ENCODE assay signal across 11 cellular contexts in the genomic region with DNA sequence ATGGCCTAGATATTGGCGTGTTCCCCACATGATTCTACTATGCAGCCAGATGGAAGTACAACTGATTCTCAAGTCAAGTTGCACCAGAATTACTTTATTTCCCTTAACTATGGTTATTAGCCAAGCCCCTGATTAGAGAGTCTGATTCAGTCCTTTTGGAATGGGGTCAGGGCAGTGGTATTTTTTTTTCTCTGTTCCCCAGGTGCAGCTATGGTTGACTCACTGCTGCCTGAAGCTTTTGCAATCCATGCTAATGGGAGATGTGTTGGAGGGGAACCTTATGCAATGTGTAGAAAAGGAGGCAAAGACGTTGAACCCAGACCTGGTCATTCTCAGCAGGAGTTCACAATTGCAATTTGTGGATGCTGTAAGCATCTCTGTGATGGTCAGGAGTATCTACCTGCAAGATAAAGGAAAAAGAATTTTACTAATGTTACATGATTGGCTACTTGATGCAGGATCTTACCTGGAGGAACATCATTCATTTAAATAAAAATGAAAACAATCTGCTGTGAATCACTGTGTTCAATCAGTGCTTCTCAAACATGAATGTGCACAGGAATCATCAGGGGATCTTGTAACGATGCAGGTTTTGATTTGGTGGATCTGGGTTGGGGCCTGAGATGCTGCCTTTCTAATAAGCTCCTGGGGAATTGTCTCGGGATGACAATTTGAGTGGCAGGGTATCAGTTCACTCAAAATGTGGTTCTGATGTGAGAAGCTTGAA. TPM values are rescaled to one million over a fixed set of nuclear protein-coding genes. Genes with fewer than 3 reads are reported as not detected.
DNase-seq lines count a peak whose midpoint lies in the region; ATAC-seq and TF ChIP-seq lines count a peak whose summit lies in the region.
"Had no signal": no experiment of that assay in that cellular context is flagged by ENCODE, and none has a peak within 500 bp of the region (broad histone marks: within the 10 kb centered on the region; RNA-seq: fewer than 3 reads in every experiment).

No MANE protein-coding gene starts in this region.

- H3K4me1 Mint-ChIP-seq in GM23338 = peaks cover 11% of the 10 kb centered on the region

- no peak overlapping the region for H3K4me2 ChIP-seq in GM23338

- no peaks in the 10 kb centered on the region for H3F3A ChIP-seq in GM23338 (replicated peaks; ENCODE audit: low read depth)

- H3K9me3 ChIP-seq in RWPE2 (ENCODE audit: severe bottlenecking) (no peaks in the 10 kb centered on the region), gastrocnemius medialis (no peaks in the 10 kb centered on the region)

- H3K36me3 ChIP-seq in GM23338 (ENCODE audit: insufficient read depth) (no peaks in the 10 kb centered on the region), RWPE2 (ENCODE audit: low read depth) (no peaks in the 10 kb centered on the region), gastrocnemius medialis (no peaks in the 10 kb centered on the region)

- H3K9me2 ChIP-seq in GM23338 (ENCODE audit: insufficient read depth) = no peaks in the 10 kb centered on the region

- H3K4me3 Mint-ChIP-seq in GM23338 = no peak overlapping the region

- H3K27ac ChIP-seq in GM23338 (ENCODE audit: low read depth) = no peak overlapping the region
- H3K27ac ChIP-seq in RWPE2 (ENCODE audit: poor library complexity, severe bottlenecking) = peak overlapping the region; percentile 75
- H3K27ac ChIP-seq in gastrocnemius medialis = peak overlapping the region in 1 of 4 donors; percentile 40

- H3K4me1 ChIP-seq in GM23338 (ENCODE audit: insufficient read depth) = peaks cover 4% of the 10 kb centered on the region; the same call in 1 of the 2 replicates
- H3K4me1 ChIP-seq in RWPE2 (ENCODE audit: insufficient read depth, poor library complexity, severe bottlenecking) = peaks cover 47% of the 10 kb centered on the region
- H3K4me1 ChIP-seq in gastrocnemius medialis = no peaks in the 10 kb centered on the region

- DNase-seq in GM23338 (ENCODE audit: low spot score) (no peak), RWPE2 (ENCODE audit: low spot score) (peak; percentile 94), fibroblast of pulmonary artery (ENCODE audit: low read depth) (peak; percentile 95), gastrocnemius medialis (peak; percentile 10 to 20), NOMO-1 (lab: John Stamatoyannopoulos, UW; ENCODE audit: unreplicated experiment in 2 of 2) (no peak), NCI-H1436 treated with DMSO at 0.1 percent for 48 hours (lab: John Stamatoyannopoulos, UW) (no peak), NCI-H1105 treated with DMSO at 0.1 percent for 48 hours (lab: John Stamatoyannopoulos, UW) (no peak)
- DNase-seq in activated naive CD4-positive, alpha-beta T cell treated with anti-CD3 and anti-CD28 coated beads, Interleukin-2, amount 50 U/mL, for 16 hours = no peak
- DNase-seq: amygdala, T-helper 9 cell had no signal

- intact Hi-C loops in gastrocnemius medialis (cut with DNase I; ENCODE audit: low total_unique reads) = loop anchor here (2.0 kb wide), 1 partner anchor 34 kb away; no protein-coding TSS in a partner anchor

- H3K27me3 ChIP-seq in GM23338 (ENCODE audit: insufficient read depth) (no peaks in the 10 kb centered on the region), RWPE2 (ENCODE audit: insufficient read depth, poor library complexity, severe bottlenecking) (no peaks in the 10 kb centered on the region), gastrocnemius medialis (no peaks in the 10 kb centered on the region)

- H3K4me3 ChIP-seq in GM23338 = no peak overlapping the region
- no peak overlapping the region for H3K4me3 ChIP-seq in RWPE2 (ENCODE audit: severe bottlenecking)
- no peak overlapping the region for H3K4me3 ChIP-seq in fibroblast of pulmonary artery (replicated peaks; ENCODE audit: low read depth, low read length)
- no peak overlapping the region for H3K4me3 ChIP-seq in gastrocnemius medialis

- H2AFZ ChIP-seq in GM23338 = no peak overlapping the region

- no peaks in the 10 kb centered on the region for H3K27me3 Mint-ChIP-seq in GM23338 (ENCODE audit: insufficient read depth, low read depth, poor library complexity)

- no peaks in the 10 kb centered on the region; the same call in 2 of the 3 replicates for H3K9me3 Mint-ChIP-seq in GM23338

- peak overlapping the region; percentile 5; the same call in 1 of the 2 replicates for H3K27ac Mint-ChIP-seq in GM23338

- TF ChIP-seq CTCF in GM23338 (conservative IDR thresholded peaks at IDR 0.05; ENCODE audit: low read depth in 2 of 2) (no peak), RWPE2 (IDR thresholded peaks at IDR 0.05; ENCODE audit: poor library complexity, severe bottlenecking) (no peak), fibroblast of pulmonary artery (IDR thresholded peaks at IDR 0.05; ENCODE audit: low read length, missing control alignments) (no peak), gastrocnemius medialis (IDR thresholded peaks at IDR 0.05 in 4 of 5, conservative IDR thresholded peaks at IDR 0.05 in 1 of 5) (no peak)

- ATAC-seq in GM23338 (no peak), RWPE2 (ENCODE audit: low read depth) (peak; percentile 97), gastrocnemius medialis (peak; percentile 88 to 98)
- ATAC-seq: left lobe of liver had no signal

- in situ Hi-C loops in gastrocnemius medialis (cut with MboI; ENCODE audit: low sequenced_read_pairs in 4 of 4) = no loop called here

- H3K79me2 ChIP-seq in GM23338 (replicated peaks; ENCODE audit: insufficient read depth) = no peaks in the 10 kb centered on the region

- TF ChIP-seq POLR2A in gastrocnemius medialis (IDR thresholded peaks at IDR 0.05) = no peak

- H3K36me3 Mint-ChIP-seq in GM23338 (ENCODE audit: low read depth) = no peaks in the 10 kb centered on the region

- no peaks in the 10 kb centered on the region for H4K20me1 ChIP-seq in GM23338 (replicated peaks; ENCODE audit: insufficient read depth)

TF ChIP-seq in GM23338, 12 proteins besides CTCF, POLR2A, EP300 and RAD21 (continues in another document):
- TF ChIP-seq ZNF114 (CRISPR knock-in tag; IDR thresholded peaks at IDR 0.05) (no peak), POLR2AphosphoS5 (IDR thresholded peaks at IDR 0.05; ENCODE audit: low read depth) (no peak), EZH2phosphoT487 (IDR thresholded peaks at IDR 0.05; ENCODE audit: unreplicated experiment) (no peak), STAT1 (IDR thresholded peaks at IDR 0.05; ENCODE audit: unreplicated experiment) (no peak), CREB1 (CRISPR knock-in tag; IDR thresholded peaks at IDR 0.05; ENCODE audit: low read depth) (no peak), ZNF331 (CRISPR knock-in tag; IDR thresholded peaks at IDR 0.05; ENCODE audit: low read depth) (no peak), NANOG (IDR thresholded peaks at IDR 0.05; ENCODE audit: borderline replicate concordance) (no peak), EZH2 (IDR thresholded peaks at IDR 0.05; ENCODE audit: low read depth, unreplicated experiment) (no peak), JUNB (IDR thresholded peaks at IDR 0.05; ENCODE audit: unreplicated experiment) (no peak)
- TF ChIP-seq, protein P1, sequence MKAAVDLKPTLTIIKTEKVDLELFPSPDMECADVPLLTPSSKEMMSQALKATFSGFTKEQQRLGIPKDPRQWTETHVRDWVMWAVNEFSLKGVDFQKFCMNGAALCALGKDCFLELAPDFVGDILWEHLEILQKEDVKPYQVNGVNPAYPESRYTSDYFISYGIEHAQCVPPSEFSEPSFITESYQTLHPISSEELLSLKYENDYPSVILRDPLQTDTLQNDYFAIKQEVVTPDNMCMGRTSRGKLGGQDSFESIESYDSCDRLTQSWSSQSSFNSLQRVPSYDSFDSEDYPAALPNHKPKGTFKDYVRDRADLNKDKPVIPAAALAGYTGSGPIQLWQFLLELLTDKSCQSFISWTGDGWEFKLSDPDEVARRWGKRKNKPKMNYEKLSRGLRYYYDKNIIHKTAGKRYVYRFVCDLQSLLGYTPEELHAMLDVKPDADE (IDR thresholded peaks at IDR 0.05) = no peak
- TF ChIP-seq, protein P2, sequence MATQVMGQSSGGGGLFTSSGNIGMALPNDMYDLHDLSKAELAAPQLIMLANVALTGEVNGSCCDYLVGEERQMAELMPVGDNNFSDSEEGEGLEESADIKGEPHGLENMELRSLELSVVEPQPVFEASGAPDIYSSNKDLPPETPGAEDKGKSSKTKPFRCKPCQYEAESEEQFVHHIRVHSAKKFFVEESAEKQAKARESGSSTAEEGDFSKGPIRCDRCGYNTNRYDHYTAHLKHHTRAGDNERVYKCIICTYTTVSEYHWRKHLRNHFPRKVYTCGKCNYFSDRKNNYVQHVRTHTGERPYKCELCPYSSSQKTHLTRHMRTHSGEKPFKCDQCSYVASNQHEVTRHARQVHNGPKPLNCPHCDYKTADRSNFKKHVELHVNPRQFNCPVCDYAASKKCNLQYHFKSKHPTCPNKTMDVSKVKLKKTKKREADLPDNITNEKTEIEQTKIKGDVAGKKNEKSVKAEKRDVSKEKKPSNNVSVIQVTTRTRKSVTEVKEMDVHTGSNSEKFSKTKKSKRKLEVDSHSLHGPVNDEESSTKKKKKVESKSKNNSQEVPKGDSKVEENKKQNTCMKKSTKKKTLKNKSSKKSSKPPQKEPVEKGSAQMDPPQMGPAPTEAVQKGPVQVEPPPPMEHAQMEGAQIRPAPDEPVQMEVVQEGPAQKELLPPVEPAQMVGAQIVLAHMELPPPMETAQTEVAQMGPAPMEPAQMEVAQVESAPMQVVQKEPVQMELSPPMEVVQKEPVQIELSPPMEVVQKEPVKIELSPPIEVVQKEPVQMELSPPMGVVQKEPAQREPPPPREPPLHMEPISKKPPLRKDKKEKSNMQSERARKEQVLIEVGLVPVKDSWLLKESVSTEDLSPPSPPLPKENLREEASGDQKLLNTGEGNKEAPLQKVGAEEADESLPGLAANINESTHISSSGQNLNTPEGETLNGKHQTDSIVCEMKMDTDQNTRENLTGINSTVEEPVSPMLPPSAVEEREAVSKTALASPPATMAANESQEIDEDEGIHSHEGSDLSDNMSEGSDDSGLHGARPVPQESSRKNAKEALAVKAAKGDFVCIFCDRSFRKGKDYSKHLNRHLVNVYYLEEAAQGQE (IDR thresholded peaks at IDR 0.05; ENCODE audit: unreplicated experiment) = no peak

RNA-seq across cellular contexts. Expression of gene PFDN4, which starts 49.4 kb away (rescaled TPM):
- 105 and 196 TPM in 2 replicates for total RNA-seq in GM23338 (2014; rRNA removed; shearing (Covaris generic))
- 477 and 584 TPM in 2 replicates for polyA plus RNA-seq in GM23338 (2016; fragmentation: Nextera tagmentation; extraction: Ambion mirVana)
- 10 to 100 TPM; 36.8 to 90.2 (median 64.8) TPM for total RNA-seq in gastrocnemius medialis

Comparison
In these comparisons a context has a peak if more than half of its experiments do, and no peak if none do; other contexts are left out.
1. DNase-seq: peak in RWPE2 (single experiment), fibroblast of pulmonary artery (single experiment) and gastrocnemius medialis (2 of 2); none in GM23338 (single experiment), NOMO-1 (0 of 2), NCI-H1436 treated with DMSO at 0.1 percent for 48 hours (single experiment), activated naive CD4-positive, alpha-beta T cell treated with anti-CD3 and anti-CD28 coated beads, Interleukin-2, amount 50 U/mL, for 16 hours (single experiment) and NCI-H1105 treated with DMSO at 0.1 percent for 48 hours (single experiment).